ENCODE assay signal across 14 cellular contexts in genomic region chr5:33049298-33049697, GRCh38.
DNase-seq lines count a peak whose midpoint lies in the region; ATAC-seq and TF ChIP-seq lines count a peak whose summit lies in the region.
"Had no signal": no experiment of that assay in that cellular context is flagged by ENCODE, and none has a peak within 500 bp of the region (broad histone marks: within the 10 kb centered on the region; RNA-seq: fewer than 3 reads in every experiment).

No MANE protein-coding gene starts in this region.

- H3K4me3 Mint-ChIP-seq in GM23338 (no peak overlapping the region), endodermal cell (no peak overlapping the region)
- H3K4me3 Mint-ChIP-seq in stimulated activated effector memory CD8-positive, alpha-beta T cell treated with anti-CD3 and anti-CD28 coated beads, Interleukin-12 subunit alpha, Interleukin-12 subunit beta, amount 100 ng/mL, for 72 hours = no peak overlapping the region
- H3K4me3 Mint-ChIP-seq in CD4-positive, alpha-beta T cell = no peak overlapping the region
- H3K4me3 Mint-ChIP-seq: activated B cell treated with CpG ODN at 0.5 μM for 24 hours, nephron progenitor cell had no signal

- intact Hi-C loops in Panc1 (cut with micrococcal nuclease; ENCODE audit: unreplicated experiment) (no loop called here), left ventricle myocardium superior (cut with micrococcal nuclease) (no loop called here)
- intact Hi-C loops in CD4-positive, alpha-beta T cell (cut with DNase I, micrococcal nuclease) = no loop called here

- no peak overlapping the region for H3K27ac ChIP-seq in GM23338 (ENCODE audit: low read depth)
- H3K27ac ChIP-seq in Panc1 (ENCODE audit: low read length) = no peak overlapping the region
- no peak overlapping the region for H3K27ac ChIP-seq in CD4-positive, alpha-beta T cell (ENCODE audit: low read depth, low read length)
- H3K27ac ChIP-seq in endodermal cell (ENCODE audit: low read depth, low read length) = no peak overlapping the region

- in situ Hi-C loops in Panc1 (cut with HindIII; ENCODE audit: low pct_unique_long_range_greater_than_20kb, low sequenced_read_pairs) = no loop called here

- POLR2A ChIA-PET in Panc1 (lab: Charles Lee) = no interaction called here
- POLR2A ChIA-PET in CD4-positive, alpha-beta T cell (lab: Charles Lee) = no interaction called here

- H3K9ac ChIP-seq in endodermal cell (ENCODE audit: extremely low read depth, low read length, poor library complexity, severe bottlenecking) = no peak overlapping the region

- H3K27me3 ChIP-seq in GM23338 (ENCODE audit: insufficient read depth) (no peaks in the 10 kb centered on the region), Panc1 (ENCODE audit: control insufficient read depth, insufficient read depth, low read length) (no peaks in the 10 kb centered on the region), endodermal cell (ENCODE audit: control insufficient read depth, insufficient read depth, low read length, poor library complexity, severe bottlenecking) (no peaks in the 10 kb centered on the region)
- H3K27me3 ChIP-seq in CD4-positive, alpha-beta T cell (ENCODE audit: control insufficient read depth, insufficient read depth, low read length) = no peaks in the 10 kb centered on the region
- H3K27me3 ChIP-seq: BE2C had no signal

- peaks cover 13% of the 10 kb centered on the region; the same call in 2 of the 3 replicates for H3K9me3 Mint-ChIP-seq in GM23338
- peaks cover 8% of the 10 kb centered on the region for H3K9me3 Mint-ChIP-seq in stimulated activated effector memory CD8-positive, alpha-beta T cell treated with anti-CD3 and anti-CD28 coated beads, Interleukin-12 subunit alpha, Interleukin-12 subunit beta, amount 100 ng/mL, for 72 hours
- peaks cover 8% of the 10 kb centered on the region for H3K9me3 Mint-ChIP-seq in CD4-positive, alpha-beta T cell
- H3K9me3 Mint-ChIP-seq in endodermal cell = peaks cover 8% of the 10 kb centered on the region

- H3K36me3 Mint-ChIP-seq in GM23338 (ENCODE audit: low read depth) (no peaks in the 10 kb centered on the region; the same call in 2 of the 3 replicates), endodermal cell (ENCODE audit: low read depth) (no peaks in the 10 kb centered on the region)
- H3K36me3 Mint-ChIP-seq in stimulated activated effector memory CD8-positive, alpha-beta T cell treated with anti-CD3 and anti-CD28 coated beads, Interleukin-12 subunit alpha, Interleukin-12 subunit beta, amount 100 ng/mL, for 72 hours = no peaks in the 10 kb centered on the region
- H3K36me3 Mint-ChIP-seq in CD4-positive, alpha-beta T cell (ENCODE audit: low read depth) = no peaks in the 10 kb centered on the region

- no peaks in the 10 kb centered on the region for H3K9me2 ChIP-seq in GM23338 (ENCODE audit: insufficient read depth)

- no TSS peak for BruUV-seq in Panc1 (replicated peaks; lab: Mats Ljungman, UMichigan)

- H3K9me3 ChIP-seq in Panc1 (ENCODE audit: control insufficient read depth, insufficient read depth, low read depth, low read length) (no peaks in the 10 kb centered on the region; the same call in 1 of the 2 replicates), endodermal cell (ENCODE audit: control insufficient read depth, low read length) (peaks cover 8% of the 10 kb centered on the region)
- H3K9me3 ChIP-seq in CD4-positive, alpha-beta T cell (ENCODE audit: control insufficient read depth, low read length) = no peaks in the 10 kb centered on the region
- H3K9me3 ChIP-seq: BE2C had no signal

- CTCF ChIA-PET in Panc1 (lab: Charles Lee) = no interaction called here
- CTCF ChIA-PET in CD4-positive, alpha-beta T cell (lab: Charles Lee) = no interaction called here

- H3K27ac Mint-ChIP-seq in GM23338 (no peak overlapping the region), endodermal cell (no peak overlapping the region)
- H3K27ac Mint-ChIP-seq in stimulated activated effector memory CD8-positive, alpha-beta T cell treated with anti-CD3 and anti-CD28 coated beads, Interleukin-12 subunit alpha, Interleukin-12 subunit beta, amount 100 ng/mL, for 72 hours = no peak overlapping the region
- no peak overlapping the region for H3K27ac Mint-ChIP-seq in CD4-positive, alpha-beta T cell
- H3K27ac Mint-ChIP-seq: activated B cell treated with CpG ODN at 0.5 μM for 24 hours, nephron progenitor cell had no signal

- WGBS in endodermal cell (ENCODE audit: insufficient coverage in 1 of 2, insufficient read length in 1 of 2), 2 experiments = 97% methylated on average over 3 to 6 of the region's 6 CpGs

- H3K36me3 ChIP-seq in GM23338 (ENCODE audit: insufficient read depth) (no peaks in the 10 kb centered on the region), Panc1 (ENCODE audit: control insufficient read depth, insufficient read depth, low read length) (no peaks in the 10 kb centered on the region), endodermal cell (ENCODE audit: control insufficient read depth, insufficient read depth, low read length) (no peaks in the 10 kb centered on the region)
- H3K36me3 ChIP-seq: BE2C had no signal

- H3K4me1 Mint-ChIP-seq in GM23338 (no peaks in the 10 kb centered on the region), endodermal cell (no peaks in the 10 kb centered on the region)
- H3K4me1 Mint-ChIP-seq in stimulated activated effector memory CD8-positive, alpha-beta T cell treated with anti-CD3 and anti-CD28 coated beads, Interleukin-12 subunit alpha, Interleukin-12 subunit beta, amount 100 ng/mL, for 72 hours = no peaks in the 10 kb centered on the region
- H3K4me1 Mint-ChIP-seq in CD4-positive, alpha-beta T cell (ENCODE audit: low read depth) = no peaks in the 10 kb centered on the region
- H3K4me1 Mint-ChIP-seq: activated B cell treated with CpG ODN at 0.5 μM for 24 hours, nephron progenitor cell had no signal

- H3K79me2 ChIP-seq in GM23338 (replicated peaks; ENCODE audit: insufficient read depth) = no peaks in the 10 kb centered on the region

- H3K4me3 ChIP-seq in GM23338 = no peak overlapping the region
- peak overlapping the region; percentile 19 to 40; a peak in 3 of 4 replicates for H3K4me3 ChIP-seq in Panc1 (ENCODE audit: low read depth in 2 of 2, low read length in 2 of 2)
- no peak overlapping the region for H3K4me3 ChIP-seq in endodermal cell (ENCODE audit: low read length)
- H3K4me3 ChIP-seq: K562 had no signal

- H2AFZ ChIP-seq in GM23338 = 0 out of 2 replicates have a peak overlapping the region, but pooled peaks have one; percentile 39

- ATAC-seq in GM23338 (peak; percentile 41; the same call in 1 of the 3 replicates), Panc1 (peak; percentile 83), esophagus mucosa (peak; percentile 58), left ventricle myocardium superior (no peak)
- peak; percentile 24 for ATAC-seq in stimulated activated effector memory CD8-positive, alpha-beta T cell treated with anti-CD3 and anti-CD28 coated beads, Interleukin-12 subunit alpha, Interleukin-12 subunit beta, amount 100 ng/mL, for 72 hours
- no peak for ATAC-seq in CD4-positive, alpha-beta T cell (ENCODE audit: poor library complexity)
- ATAC-seq: K562 had no signal

- H3K4me2 ChIP-seq in GM23338 = no peak overlapping the region

- no peak for TF ChIP-seq CTCF in GM23338 (conservative IDR thresholded peaks at IDR 0.05; ENCODE audit: low read depth in 2 of 2)
- no peak for TF ChIP-seq CTCF in Panc1 (IDR thresholded peaks at IDR 0.05)
- no peak for TF ChIP-seq CTCF in CD4-positive, alpha-beta T cell (IDR thresholded peaks at IDR 0.05)
- no peak for TF ChIP-seq CTCF in endodermal cell (conservative IDR thresholded peaks at IDR 0.05)

- DNase-seq in GM23338 (ENCODE audit: low spot score) (no peak), Panc1 (ENCODE audit: low read depth, low spot score) (peak; percentile 81), NCI-H146 (lab: John Stamatoyannopoulos, UW) (no peak), left ventricle myocardium superior (no peak), endodermal cell (no peak)
- no peak for DNase-seq in stimulated activated effector memory CD8-positive, alpha-beta T cell treated with anti-CD3 and anti-CD28 coated beads, Interleukin-12 subunit alpha, Interleukin-12 subunit beta, amount 100 ng/mL, for 72 hours (ENCODE audit: low spot score in 2 of 2)
- DNase-seq in CD4-positive, alpha-beta T cell = no peak
- DNase-seq: activated B cell treated with CpG ODN at 0.5 μM for 24 hours, activated gamma-delta T cell treated with Interleukin-2 at 50 U/mL for 16 hours, BE2C, NCI-H345, nephron progenitor cell had no signal

- H3F3A ChIP-seq in GM23338 (replicated peaks; ENCODE audit: low read depth) = no peaks in the 10 kb centered on the region

- no peaks in the 10 kb centered on the region for H4K20me1 ChIP-seq in GM23338 (replicated peaks; ENCODE audit: insufficient read depth)

- no peaks in the 10 kb centered on the region for H3K4me1 ChIP-seq in GM23338 (ENCODE audit: insufficient read depth)
- no peaks in the 10 kb centered on the region for H3K4me1 ChIP-seq in Panc1 (ENCODE audit: control insufficient read depth, insufficient read depth, low read length)
- H3K4me1 ChIP-seq in endodermal cell (ENCODE audit: control insufficient read depth, insufficient read depth, low read length) = no peaks in the 10 kb centered on the region
- H3K4me1 ChIP-seq: BE2C had no signal

- H3K27me3 Mint-ChIP-seq in GM23338 (ENCODE audit: insufficient read depth, low read depth, poor library complexity) = no peaks in the 10 kb centered on the region
- no peaks in the 10 kb centered on the region for H3K27me3 Mint-ChIP-seq in CD4-positive, alpha-beta T cell
- H3K27me3 Mint-ChIP-seq in endodermal cell (ENCODE audit: insufficient read depth) = peaks cover 2% of the 10 kb centered on the region
- H3K27me3 Mint-ChIP-seq: activated B cell treated with CpG ODN at 0.5 μM for 24 hours had no signal

TF ChIP-seq in GM23338, 12 proteins besides CTCF, POLR2A, EP300 and RAD21 (continues in another document):
- TF ChIP-seq NANOG (IDR thresholded peaks at IDR 0.05; ENCODE audit: borderline replicate concordance) = no peak
- TF ChIP-seq EZH2phosphoT487 (IDR thresholded peaks at IDR 0.05; ENCODE audit: unreplicated experiment) = no peak
- TF ChIP-seq ZNF331 (CRISPR knock-in tag; IDR thresholded peaks at IDR 0.05; ENCODE audit: low read depth) = no peak
- no peak for TF ChIP-seq POLR2AphosphoS5 (IDR thresholded peaks at IDR 0.05; ENCODE audit: low read depth)
- no peak for TF ChIP-seq ETS1 (IDR thresholded peaks at IDR 0.05)
- TF ChIP-seq EZH2 (IDR thresholded peaks at IDR 0.05; ENCODE audit: low read depth, unreplicated experiment) = no peak

Comparison
In these comparisons a context has a peak if more than half of its experiments do, and no peak if none do; other contexts are left out.
1. ATAC-seq: peak in GM23338 (single experiment), Panc1 (single experiment), esophagus mucosa (single experiment) and stimulated activated effector memory CD8-positive, alpha-beta T cell treated with anti-CD3 and anti-CD28 coated beads, Interleukin-12 subunit alpha, Interleukin-12 subunit beta, amount 100 ng/mL, for 72 hours (single experiment); none in CD4-positive, alpha-beta T cell (single experiment) and left ventricle myocardium superior (single experiment).
2. H3K4me3 ChIP-seq: peak in Panc1 (2 of 2); none in GM23338 (single experiment) and endodermal cell (single experiment).